22 cellular contexts compared by ENCODE assay signal in genomic region chr10:67284589-67284988, GRCh38.
"Had no signal": no experiment of that assay in that cellular context is flagged by ENCODE, and none has a peak within 500 bp of the region (broad histone marks: within the 10 kb centered on the region; RNA-seq: fewer than 3 reads in every experiment).

No MANE protein-coding gene starts in this region.

- H3K4me1 Mint-ChIP-seq: activated naive CD8-positive, alpha-beta T cell treated with anti-CD3 and anti-CD28 coated beads, Interleukin-2, amount 10 ng/mL, durations not matched to agents 7 days and 5 days; naive thymus-derived CD4-positive, alpha-beta T cell had no signal

- H3K4me1 ChIP-seq: esophagus muscularis mucosa, foreskin keratinocyte, tibial nerve had no signal

- DNase-seq: activated CD4-positive, alpha-beta T cell treated with anti-CD3 and anti-CD28 coated beads for 48 hours; activated CD4-positive, alpha-beta T cell treated with anti-CD3 and anti-CD28 coated beads, Interleukin-2, amount 50 U/mL, for 48 hours; activated CD8-positive, alpha-beta memory T cell treated with anti-CD3 and anti-CD28 coated beads for 24 hours; activated effector memory CD4-positive, alpha-beta T cell treated with anti-CD3 and anti-CD28 coated beads, Interleukin-2, amount 50 U/mL, for 16 hours; activated naive CD4-positive, alpha-beta T cell treated with anti-CD3 and anti-CD28 coated beads for 36 hours; activated naive CD8-positive, alpha-beta T cell treated with anti-CD3 and anti-CD28 coated beads, Interleukin-2, amount 10 ng/mL, durations not matched to agents 7 days and 5 days; brain microvascular endothelial cell; foreskin keratinocyte; heart right ventricle; left ventricle myocardium inferior; naive thymus-derived CD4-positive, alpha-beta T cell; right cardiac atrium; stimulated activated CD4-positive, alpha-beta T cell treated with anti-CD3 and anti-CD28 coated beads, Interleukin-15, amount 100 ng/mL, for 24 hours; stimulated activated naive CD4-positive, alpha-beta T cell; T1000; WERI-Rb-1 had no signal

- H3K27ac ChIP-seq: brain microvascular endothelial cell, esophagus muscularis mucosa, foreskin keratinocyte, heart right ventricle, left ventricle myocardium inferior, tibial nerve, WERI-Rb-1 had no signal

- FAIRE-seq: astrocyte had no signal

- H3K4me3 Mint-ChIP-seq: activated naive CD4-positive, alpha-beta T cell treated with anti-CD3 and anti-CD28 coated beads for 36 hours; activated naive CD8-positive, alpha-beta T cell treated with anti-CD3 and anti-CD28 coated beads, Interleukin-2, amount 10 ng/mL, durations not matched to agents 7 days and 5 days; activated T-helper 1 cell treated with anti-CD3 and anti-CD28 coated beads, Interleukin-12 subunit alpha, Interleukin-12 subunit beta, Interleukin-2, Interleukin-4 antibody, amounts not matched to agents 30 ng/mL and 10 ng/mL and 1 ng/mL, durations not matched to agents 14 hours and 24 hours and 36 hours; naive thymus-derived CD4-positive, alpha-beta T cell; T-helper 1 cell treated with Interleukin-12 subunit alpha and Interleukin-12 subunit beta and Interleukin-4 antibody, amounts not matched to agents 30 μg/mL and 1 μg/mL, for 36 hours had no signal

- H3K4me3 ChIP-seq: esophagus muscularis mucosa, heart right ventricle, left ventricle myocardium inferior, tibial nerve had no signal

- H3K27ac Mint-ChIP-seq: activated naive CD4-positive, alpha-beta T cell treated with anti-CD3 and anti-CD28 coated beads for 36 hours; activated naive CD8-positive, alpha-beta T cell treated with anti-CD3 and anti-CD28 coated beads, Interleukin-2, amount 10 ng/mL, durations not matched to agents 7 days and 5 days; activated T-helper 1 cell treated with anti-CD3 and anti-CD28 coated beads, Interleukin-12 subunit alpha, Interleukin-12 subunit beta, Interleukin-2, Interleukin-4 antibody, amounts not matched to agents 30 ng/mL and 10 ng/mL and 1 ng/mL, durations not matched to agents 14 hours and 24 hours and 36 hours; naive thymus-derived CD4-positive, alpha-beta T cell; T-helper 1 cell treated with Interleukin-12 subunit alpha and Interleukin-12 subunit beta and Interleukin-4 antibody, amounts not matched to agents 30 μg/mL and 1 μg/mL, for 36 hours had no signal

- H3K27me3 ChIP-seq: brain microvascular endothelial cell, esophagus muscularis mucosa, foreskin keratinocyte, heart right ventricle, tibial nerve had no signal

- H3K9me3 Mint-ChIP-seq: activated naive CD8-positive, alpha-beta T cell treated with anti-CD3 and anti-CD28 coated beads, Interleukin-2, amount 10 ng/mL, durations not matched to agents 7 days and 5 days; activated T-helper 1 cell treated with anti-CD3 and anti-CD28 coated beads, Interleukin-12 subunit alpha, Interleukin-12 subunit beta, Interleukin-2, Interleukin-4 antibody, amounts not matched to agents 30 ng/mL and 10 ng/mL and 1 ng/mL, durations not matched to agents 14 hours and 24 hours and 36 hours; T-helper 1 cell treated with Interleukin-12 subunit alpha and Interleukin-12 subunit beta and Interleukin-4 antibody, amounts not matched to agents 30 μg/mL and 1 μg/mL, for 36 hours had no signal

- ATAC-seq: activated CD4-positive, CD25-positive, alpha-beta regulatory T cell treated with anti-CD3 and anti-CD28 coated beads, Interleukin-2, amount 50 U/mL, for 24 hours; foreskin keratinocyte; heart right ventricle; naive thymus-derived CD4-positive, alpha-beta T cell; right cardiac atrium had no signal

- H3K9me3 ChIP-seq: esophagus muscularis mucosa, heart right ventricle, left ventricle myocardium inferior, tibial nerve had no signal

- H3K36me3 ChIP-seq: brain microvascular endothelial cell, esophagus muscularis mucosa, heart right ventricle, left ventricle myocardium inferior, tibial nerve, WERI-Rb-1 had no signal

- H3K36me3 Mint-ChIP-seq: activated naive CD8-positive, alpha-beta T cell treated with anti-CD3 and anti-CD28 coated beads, Interleukin-2, amount 10 ng/mL, durations not matched to agents 7 days and 5 days; naive thymus-derived CD4-positive, alpha-beta T cell had no signal

- H3K27me3 Mint-ChIP-seq: activated naive CD8-positive, alpha-beta T cell treated with anti-CD3 and anti-CD28 coated beads, Interleukin-2, amount 10 ng/mL, durations not matched to agents 7 days and 5 days had no signal
